ENCODE assay signal across 10 cellular contexts in the genomic region with DNA sequence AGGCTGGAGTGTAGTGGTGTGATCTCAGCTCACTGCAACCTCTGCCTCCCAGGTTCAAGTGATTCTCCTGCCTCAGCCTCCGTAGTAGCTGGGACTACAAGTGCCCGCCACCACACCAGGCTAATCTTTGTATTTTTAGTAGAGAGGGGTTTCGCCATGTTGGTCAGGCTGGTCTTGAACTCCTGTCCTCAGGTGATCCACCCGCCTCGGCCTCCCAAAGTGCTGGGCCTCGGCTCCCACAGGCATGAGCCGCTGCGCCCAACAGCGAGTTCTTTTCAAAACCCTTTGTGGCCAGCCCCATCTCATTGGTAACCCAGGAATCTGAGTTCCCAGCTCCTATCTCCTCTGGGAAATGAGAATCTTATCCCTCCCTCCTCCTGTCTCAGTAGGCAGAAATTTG. TPM values are rescaled to one million over a fixed set of nuclear protein-coding genes. Genes with fewer than 3 reads are reported as not detected.
"Had no signal": no experiment of that assay in that cellular context is flagged by ENCODE, and none has a peak within 500 bp of the region (broad histone marks: within the 10 kb centered on the region; RNA-seq: fewer than 3 reads in every experiment).

No MANE protein-coding gene starts in this region.

RNA-seq across cellular contexts. Expression of a gene that starts 0.7 kb away (rescaled TPM):
- total RNA-seq: PC-3 had no signal

RNA-seq across cellular contexts. Expression of a gene that starts 18.7 kb away (rescaled TPM):
- total RNA-seq: activated CD8-positive, alpha-beta memory T cell treated with anti-CD3 and anti-CD28 coated beads for 36 hours; activated CD8-positive, alpha-beta T cell treated with anti-CD3 and anti-CD28 coated beads for 36 hours; activated naive CD8-positive, alpha-beta T cell treated with anti-CD3 and anti-CD28 coated beads for 36 hours; activated T-cell treated with anti-CD3 and anti-CD28 coated beads, Interleukin-2, amount 50 U/mL, for 72 hours; activated T-helper 17 cell treated with anti-CD3 and anti-CD28 coated beads, Interleukin-2, amount 50 U/mL, for 72 hours; ascending aorta; cardiac septum; LHCN-M2; PC-3; Right ventricle myocardium superior had no signal
